ENCODE assay signal across 10 cellular contexts in the genomic region with DNA sequence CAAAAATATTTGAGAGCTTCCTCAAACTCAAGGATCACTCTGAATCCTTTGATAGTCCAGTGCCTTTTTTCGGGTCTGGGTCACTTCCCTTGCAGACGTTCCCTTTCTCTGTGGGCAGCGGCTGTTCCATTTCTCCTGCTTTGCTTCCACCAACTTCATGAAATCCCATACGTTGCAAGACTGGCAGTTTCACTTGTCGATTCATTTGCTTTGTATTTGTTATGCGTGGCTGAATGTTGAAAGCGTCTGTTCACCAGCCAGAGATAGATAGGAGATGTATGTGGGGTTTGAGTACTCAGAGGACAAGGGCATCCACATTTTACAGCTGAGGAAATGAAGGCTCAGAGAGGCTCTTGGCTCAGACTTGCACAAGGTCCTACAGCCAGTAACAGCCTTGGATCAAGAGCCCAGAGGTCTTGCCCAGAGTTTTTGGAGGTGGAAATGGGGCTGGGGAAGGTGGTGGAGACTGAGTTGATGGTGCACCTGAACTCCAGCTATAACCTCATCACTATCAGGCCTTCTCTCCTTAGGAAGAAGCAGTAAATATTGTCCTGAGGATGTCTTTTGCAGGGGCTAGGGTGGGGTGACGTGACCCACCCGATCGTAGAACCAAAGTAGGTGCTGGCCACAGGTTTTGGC. TPM values are rescaled to one million over a fixed set of nuclear protein-coding genes. Genes with fewer than 3 reads are reported as not detected.
DNase-seq lines count a peak whose midpoint lies in the region; TF ChIP-seq lines count a peak whose summit lies in the region.
"Had no signal": no experiment of that assay in that cellular context is flagged by ENCODE, and none has a peak within 500 bp of the region (broad histone marks: within the 10 kb centered on the region; RNA-seq: fewer than 3 reads in every experiment).

No MANE protein-coding gene starts in this region.

- H3K27me3 ChIP-seq in H9 (ENCODE audit: insufficient read depth, low read length) = no peaks in the 10 kb centered on the region; the same call in 1 of the 2 replicates

- H3K9ac ChIP-seq in H9 (ENCODE audit: extremely low read depth, insufficient read length, low read length) = no peak overlapping the region

- H4K5ac ChIP-seq in H9 (ENCODE audit: insufficient read length, low read depth, low read length) = no peak overlapping the region

- no peaks in the 10 kb centered on the region for H3K79me1 ChIP-seq in H9 (ENCODE audit: insufficient read depth, low read depth, low read length, poor library complexity, severe bottlenecking)

- H3K79me2 ChIP-seq in H9 (ENCODE audit: insufficient read depth, low read length) = no peaks in the 10 kb centered on the region

- no peak overlapping the region for H2BK20ac ChIP-seq in H9 (ENCODE audit: low read depth, low read length, poor library complexity, severe bottlenecking)

- no peak overlapping the region for H2BK120ac ChIP-seq in H9 (ENCODE audit: low read depth, low read length, poor library complexity, severe bottlenecking)

- no peak overlapping the region for H3K23ac ChIP-seq in H9 (ENCODE audit: insufficient read length, low read depth, low read length)

- H3K27ac ChIP-seq in H9 (ENCODE audit: insufficient read length, low read depth, low read length) = no peak overlapping the region

- no peak overlapping the region for H3K56ac ChIP-seq in H9 (ENCODE audit: insufficient read length, low read depth, low read length)

- H2BK15ac ChIP-seq in H9 (ENCODE audit: low read depth, low read length) = no peak overlapping the region

- H4K20me1 ChIP-seq in H9 (ENCODE audit: control insufficient read depth, insufficient read depth, insufficient read length) = no peaks in the 10 kb centered on the region

- no peak for TF ChIP-seq CTCF in H9 (conservative IDR thresholded peaks at IDR 0.05)

- no CpG with 5 or more reads among the region's 10 CpGs for WGBS in H9 (ENCODE audit: extremely low coverage, insufficient read length, low lambda C conversion rate)

- no peak overlapping the region for H3K14ac ChIP-seq in H9 (ENCODE audit: insufficient read depth, low read length)

- H3K4me1 ChIP-seq in H9 (ENCODE audit: insufficient read depth, low read length) = peaks cover 5% of the 10 kb centered on the region; the same call in 1 of the 2 replicates

- no peak overlapping the region for H4K91ac ChIP-seq in H9 (ENCODE audit: insufficient read length, low read depth, low read length)

- no peak overlapping the region; a peak in 1 of 7 replicates for H3K27ac Mint-ChIP-seq in H9
- H3K27ac Mint-ChIP-seq in activated CD4-positive, alpha-beta memory T cell treated with anti-CD3 and anti-CD28 coated beads for 36 hours = peak overlapping the region; percentile 92

- POLR2A ChIA-PET in activated CD4-positive, alpha-beta memory T cell treated with anti-CD3 and anti-CD28 coated beads for 36 hours (lab: Charles Lee) = interaction anchor here (0.6 to 2.7 kb wide), 12 partner anchors 8 to 91 kb away, joined by 3 to 17 read pairs (median 4); partner anchors contain the start of genes CIAPIN1, COQ9, DOK4 and POLR2C

- H3K23me2 ChIP-seq in H9 (ENCODE audit: insufficient read length, low read depth, low read length, poor library complexity, severe bottlenecking) = peaks cover 4% of the 10 kb centered on the region

- peaks cover 3 to 10% (median 7%) of the 10 kb centered on the region in 3 experiments; a peak in 3 of 7 replicates for H3K36me3 Mint-ChIP-seq in H9 (ENCODE audit: insufficient read depth in 1 of 3, low read depth in 3 of 3)
- no peaks in the 10 kb centered on the region for H3K36me3 Mint-ChIP-seq in activated CD4-positive, alpha-beta memory T cell treated with anti-CD3 and anti-CD28 coated beads for 36 hours

- no peaks in the 10 kb centered on the region for H3K9me3 ChIP-seq in H9 (ENCODE audit: control insufficient read depth, low read depth, low read length)

- CTCF ChIA-PET in activated CD4-positive, alpha-beta memory T cell treated with anti-CD3 and anti-CD28 coated beads for 36 hours (lab: Charles Lee) = interaction anchor here (0.8 to 5.7 kb wide), 7 partner anchors 12 to 237 kb away, joined by 3 to 26 read pairs (median 3); partner anchors contain the start of gene POLR2C

- no peak overlapping the region for H2BK5ac ChIP-seq in H9 (ENCODE audit: insufficient read length, low read length)

- no peak overlapping the region for H2AFZ ChIP-seq in H9 (ENCODE audit: low read length)

- no peak overlapping the region for H3T11ph ChIP-seq in H9 (ENCODE audit: low read length)

- intact Hi-C loops in activated CD4-positive, alpha-beta memory T cell treated with anti-CD3 and anti-CD28 coated beads for 36 hours (cut with micrococcal nuclease) = loop anchor here (1.0 to 5.0 kb wide), 9 partner anchors 7 to 1085 kb away; partner anchors contain the start of genes DOK4, KATNB1, NUDT21 and OGFOD1

- H3K4me3 Mint-ChIP-seq in H9 = peak overlapping the region; percentile 73 to 83
- peak overlapping the region; percentile 75 for H3K4me3 Mint-ChIP-seq in activated CD4-positive, alpha-beta memory T cell treated with anti-CD3 and anti-CD28 coated beads for 36 hours

- H2BK12ac ChIP-seq in H9 (ENCODE audit: insufficient read length, low read depth, low read length) = no peak overlapping the region

- DNase-seq in CD1c-positive myeloid dendritic cell (ENCODE audit: extremely low spot score) (peak; percentile 91), H9 (peak; percentile 21), mesenteric fat pad (ENCODE audit: low spot score) (peak; percentile 26), kidney tubule cell (ENCODE audit: low spot score) (no peak), HuH-7.5 (ENCODE audit: low spot score) (no peak), superior temporal gyrus (ENCODE audit: extremely low spot score) (no peak), NCI-H1417 treated with DMSO at 0.1 percent for 48 hours (lab: John Stamatoyannopoulos, UW) (no peak)
- peak; percentile 39 for DNase-seq in activated CD4-positive, alpha-beta memory T cell treated with anti-CD3 and anti-CD28 coated beads for 36 hours
- DNase-seq: NCI-H2081 treated with DMSO at 0.1 percent for 48 hours had no signal

- H3K18ac ChIP-seq in H9 (ENCODE audit: insufficient read length, low read depth, low read length) = no peak overlapping the region

- H3K9me3 Mint-ChIP-seq in H9 = no peaks in the 10 kb centered on the region
- no peaks in the 10 kb centered on the region for H3K9me3 Mint-ChIP-seq in activated CD4-positive, alpha-beta memory T cell treated with anti-CD3 and anti-CD28 coated beads for 36 hours

- H3K27me3 Mint-ChIP-seq in H9 (ENCODE audit: low read depth) = peaks cover 36% of the 10 kb centered on the region
- H3K27me3 Mint-ChIP-seq in activated CD4-positive, alpha-beta memory T cell treated with anti-CD3 and anti-CD28 coated beads for 36 hours = no peaks in the 10 kb centered on the region

- no peak overlapping the region for H4K8ac ChIP-seq in H9 (replicated peaks; ENCODE audit: insufficient read length, low read depth, low read length)

- H2AK5ac ChIP-seq in H9 (ENCODE audit: insufficient read length, low read length) = no peak overlapping the region

- H3K4me2 ChIP-seq in H9 (ENCODE audit: insufficient read depth, insufficient read length, low read length) = peak overlapping the region; percentile 71

- no peak overlapping the region for H3K4ac ChIP-seq in H9 (ENCODE audit: low read depth, low read length)

- peaks cover 38 to 39% of the 10 kb centered on the region in 2 experiments for H3K4me1 Mint-ChIP-seq in H9
- H3K4me1 Mint-ChIP-seq in activated CD4-positive, alpha-beta memory T cell treated with anti-CD3 and anti-CD28 coated beads for 36 hours (ENCODE audit: low read depth) = peaks cover 63% of the 10 kb centered on the region

RNA-seq across cellular contexts. Expression of gene CCDC102A, which starts 1.3 kb away (rescaled TPM):
- total RNA-seq in H9 (2021) (6.6 and 8.2 TPM in 2 replicates), mesenteric fat pad (5.0 TPM)
- total RNA-seq in activated CD4-positive, alpha-beta memory T cell treated with anti-CD3 and anti-CD28 coated beads for 36 hours = 1 to 10 TPM; 7.0 to 7.9 TPM

RNA-seq across cellular contexts. Expression of gene ADGRG5, which starts 4.7 kb away (rescaled TPM):
- total RNA-seq in H9 (2021) (11.7 and 12.1 TPM in 2 replicates), mesenteric fat pad (0.10 TPM)
- 1 to 10 TPM; 6.7 to 6.9 TPM for total RNA-seq in activated CD4-positive, alpha-beta memory T cell treated with anti-CD3 and anti-CD28 coated beads for 36 hours
- total RNA-seq: H4 had no signal

RNA-seq across cellular contexts. Expression of gene DOK4, which starts 51.4 kb away (rescaled TPM):
- 13.1 and 13.2 TPM in 2 replicates for total RNA-seq in H9 (2021)
- total RNA-seq in activated CD4-positive, alpha-beta memory T cell treated with anti-CD3 and anti-CD28 coated beads for 36 hours = 1 to 10 TPM; 5.5 to 7.1 TPM
- 7.3 TPM for total RNA-seq in mesenteric fat pad

Comparison
In these comparisons a context has a peak if more than half of its experiments do, and no peak if none do; other contexts are left out.
1. DNase-seq: peak in CD1c-positive myeloid dendritic cell (single experiment), H9 (single experiment), activated CD4-positive, alpha-beta memory T cell treated with anti-CD3 and anti-CD28 coated beads for 36 hours (single experiment) and mesenteric fat pad (single experiment); none in kidney tubule cell (single experiment), HuH-7.5 (single experiment), superior temporal gyrus (single experiment) and NCI-H1417 treated with DMSO at 0.1 percent for 48 hours (single experiment).